28 cellular contexts compared by ENCODE assay signal in the genomic region with DNA sequence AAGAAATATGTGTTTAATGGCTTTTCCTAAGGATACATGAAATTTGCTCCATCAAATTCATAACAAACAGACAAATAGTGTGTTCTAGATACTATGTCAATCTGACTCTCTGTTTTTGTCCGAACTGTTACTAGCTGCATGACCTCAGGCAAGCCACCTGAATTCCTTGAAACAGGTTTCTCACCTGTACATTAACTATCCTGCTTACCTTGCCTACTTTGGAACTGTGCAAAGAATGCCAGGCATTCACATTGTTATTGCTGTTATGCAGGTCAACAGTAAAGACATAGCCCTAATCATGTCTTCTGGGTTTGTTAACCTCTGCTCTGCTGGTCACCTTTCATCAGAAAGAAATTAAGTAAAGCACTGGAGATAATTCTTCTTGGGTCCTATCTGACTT.
"Had no signal": no experiment of that assay in that cellular context is flagged by ENCODE, and none has a peak within 500 bp of the region (broad histone marks: within the 10 kb centered on the region; RNA-seq: fewer than 3 reads in every experiment).

No MANE protein-coding gene starts in this region.

- ATAC-seq: activated CD8-positive, alpha-beta T cell treated with anti-CD3 and anti-CD28 coated beads for 36 hours; activated T-cell treated with anti-CD3 and anti-CD28 coated beads, Interleukin-2, amount 50 U/mL, for 72 hours; activated T-helper 17 cell treated with anti-CD3 and anti-CD28 coated beads, Interleukin-2, amount 50 U/mL, for 72 hours; Panc1 had no signal

- H3K36me3 ChIP-seq: brain microvascular endothelial cell, cardiac muscle cell, SJCRH30 had no signal

- H3K4me3 ChIP-seq: cardiac muscle cell, SJCRH30, SK-N-MC had no signal

- H3K4me2 ChIP-seq: KMS-11 had no signal

- H3K9ac ChIP-seq: KMS-11 had no signal

- H3K27ac ChIP-seq: brain microvascular endothelial cell, cardiac muscle cell, KMS-11, SJCRH30, SK-N-MC had no signal

- H3K9me3 ChIP-seq: SJCRH30 had no signal

- H3K27me3 ChIP-seq: brain microvascular endothelial cell, cardiac muscle cell, SJCRH30 had no signal

- H3K4me1 ChIP-seq: SJCRH30 had no signal

- DNase-seq: activated CD4-positive, alpha-beta T cell treated with anti-CD3 and anti-CD28 coated beads, Interleukin-2, amount 10 ng/mL, durations not matched to agents 24 days and 14 days; activated CD4-positive, alpha-beta T cell treated with anti-CD3 and anti-CD28 coated beads, Interleukin-2, amount 50 U/mL, for 4 hours; activated CD8-positive, alpha-beta T cell treated with anti-CD3 and anti-CD28 coated beads for 36 hours; activated effector memory CD4-positive, alpha-beta T cell treated with anti-CD3 and anti-CD28 coated beads, Interleukin-2, amount 50 U/mL, for 16 hours; activated naive CD4-positive, alpha-beta T cell; activated naive CD4-positive, alpha-beta T cell treated with anti-CD3 and anti-CD28 coated beads, Interleukin-2, amount 50 U/mL, for 16 hours; activated naive CD8-positive, alpha-beta T cell treated with anti-CD3 and anti-CD28 coated beads for 36 hours; activated T-cell treated with anti-CD3 and anti-CD28 coated beads, Interleukin-2, amount 50 U/mL, for 1 hour; activated T-cell treated with anti-CD3 and anti-CD28 coated beads, Interleukin-2, amount 50 U/mL, for 72 hours; amniotic stem cell; aorta; brain microvascular endothelial cell; MM.1S; MV-4-11; NCI-H1092; NCI-H1436 treated with DMSO at 0.1 percent for 48 hours; NCI-H1694 treated with DMSO at 0.1 percent for 48 hours; NCI-H2029; NCI-H345; NCI-H524 treated with DMSO at 0.1 percent for 48 hours; SHP77; SJCRH30; T1000 had no signal
